In the genomic region with DNA sequence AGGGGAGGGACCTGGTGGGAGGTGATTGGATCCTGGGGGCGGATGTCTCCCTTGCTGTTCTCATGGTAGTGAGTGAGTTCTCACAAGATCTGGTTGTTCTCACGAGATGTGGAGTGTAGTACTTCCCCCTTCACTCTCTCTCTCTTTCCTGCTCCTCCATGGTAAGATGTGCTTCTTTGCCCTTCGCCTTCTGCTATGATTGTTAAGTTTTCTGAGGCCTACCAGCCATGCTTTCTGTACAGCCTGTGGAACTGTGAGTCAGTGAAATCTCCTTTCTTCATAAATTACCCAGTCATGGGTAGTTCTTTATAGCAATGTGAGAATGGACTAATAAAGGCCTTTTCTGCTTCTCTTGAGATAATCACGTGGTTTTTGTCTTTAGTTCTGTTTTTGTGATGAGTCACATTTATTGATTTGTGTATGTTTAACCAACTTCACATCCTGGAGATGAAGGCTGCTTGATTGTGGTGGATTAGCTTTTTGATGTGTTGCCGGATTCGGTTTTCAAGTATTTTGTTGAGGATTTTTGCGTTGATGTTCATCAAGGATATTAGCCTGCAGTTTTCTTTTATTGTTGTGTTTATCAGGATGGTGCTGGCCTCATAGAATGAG, we compare ENCODE assay signal across 9 cellular contexts. TPM values are rescaled to one million over a fixed set of nuclear protein-coding genes. Genes with fewer than 3 reads are reported as not detected.
A peak's percentile ranks its signal among the peaks of the same experiment; 100 is the strongest.
DNase-seq lines count a peak whose midpoint lies in the region; ATAC-seq and TF ChIP-seq lines count a peak whose summit lies in the region.
"Had no signal": no experiment of that assay in that cellular context is flagged by ENCODE, and none has a peak within 500 bp of the region (broad histone marks: within the 10 kb centered on the region; RNA-seq: fewer than 3 reads in every experiment).

No MANE protein-coding gene starts in this region.

- TF ChIP-seq POLR2A in gastroesophageal sphincter (IDR thresholded peaks at IDR 0.05): no peak

- H3K9me3 ChIP-seq in gastroesophageal sphincter: no peaks in the 10 kb centered on the region
- no peaks in the 10 kb centered on the region for H3K9me3 ChIP-seq in SK-N-SH

- no peak overlapping the region for H3K4me2 ChIP-seq in SK-N-SH

- H3K36me3 ChIP-seq in gastroesophageal sphincter (no peaks in the 10 kb centered on the region), SK-N-SH (replicated peaks in 1 of 2; ENCODE audit: control insufficient read depth in 1 of 2, insufficient read depth in 2 of 2, low read length in 1 of 2) (peaks cover 0 to 4% of the 10 kb centered on the region in 2 experiments)

- H4K20me1 ChIP-seq in SK-N-SH (ENCODE audit: insufficient read depth): no peaks in the 10 kb centered on the region

- H3K4me1 Mint-ChIP-seq in activated T-cell treated with anti-CD3 and anti-CD28 coated beads, Interleukin-2, amount 50 U/mL, for 24 hours (ENCODE audit: low read depth): peaks cover 73% of the 10 kb centered on the region
- H3K4me1 Mint-ChIP-seq in activated CD8-positive, alpha-beta T cell treated with anti-CD3 and anti-CD28 coated beads, Interleukin-2, amount 10 ng/mL, durations not matched to agents 7 days and 5 days (ENCODE audit: low read depth): peaks cover 35% of the 10 kb centered on the region

- TF ChIP-seq CTCF in gastroesophageal sphincter (IDR thresholded peaks at IDR 0.05) (no peak), SK-N-SH (IDR thresholded peaks at IDR 0.05) (no peak)

- H3K4me3 Mint-ChIP-seq in activated T-cell treated with anti-CD3 and anti-CD28 coated beads, Interleukin-2, amount 50 U/mL, for 24 hours: peak overlapping the region; percentile 47
- H3K4me3 Mint-ChIP-seq in activated CD8-positive, alpha-beta T cell treated with anti-CD3 and anti-CD28 coated beads, Interleukin-2, amount 10 ng/mL, durations not matched to agents 7 days and 5 days: no peak overlapping the region

- no peak for DNase-seq in activated T-cell treated with anti-CD3 and anti-CD28 coated beads, Interleukin-2, amount 50 U/mL, for 24 hours
- DNase-seq in activated T-cell treated with anti-CD3 and anti-CD28 coated beads for 4 hours: no peak
- peak; percentile 65 for DNase-seq in Jurkat, Clone E6-1 (ENCODE audit: low read depth, low spot score)
- DNase-seq in activated CD8-positive, alpha-beta T cell treated with anti-CD3 and anti-CD28 coated beads, Interleukin-2, amount 10 ng/mL, durations not matched to agents 7 days and 5 days: no peak
- peak; percentile 24 for DNase-seq in renal cortical epithelial cell (ENCODE audit: low read depth)
- no peak for DNase-seq in Ammon's horn (ENCODE audit: low spot score)
- no peak for DNase-seq in SK-N-SH

- 80 to 82% methylated on average over 7 of the region's 7 CpGs for WGBS in gastroesophageal sphincter (ENCODE audit: low coverage in 1 of 2), 2 donors
- WGBS in SK-N-SH (ENCODE audit: low lambda C conversion rate): 84% methylated on average over 7 of the region's 7 CpGs

- no peak overlapping the region for H2AFZ ChIP-seq in SK-N-SH (ENCODE audit: low read depth)

- CTCF ChIA-PET in activated CD8-positive, alpha-beta T cell treated with anti-CD3 and anti-CD28 coated beads, Interleukin-2, amount 10 ng/mL, durations not matched to agents 7 days and 5 days (lab: Charles Lee): interaction anchor here (0.6 to 3.8 kb wide), 2 partner anchors 13 to 741 kb away, joined by 3 to 34 read pairs; no protein-coding TSS in a partner anchor
- CTCF ChIA-PET in SK-N-SH (lab: Yijun Ruan, JAX): interaction anchor here (3.2 kb wide), 1 partner anchor 13 kb away, joined by 18 read pairs; no protein-coding TSS in a partner anchor

- H3K9ac ChIP-seq in SK-N-SH: no peak overlapping the region

- TF ChIP-seq EP300 in gastroesophageal sphincter (IDR thresholded peaks at IDR 0.05) (no peak), SK-N-SH (IDR thresholded peaks at IDR 0.05; ENCODE audit: borderline replicate concordance in 1 of 2, low read depth in 1 of 2, low read length in 1 of 2) (no peak)

- no peaks in the 10 kb centered on the region for H3K27me3 ChIP-seq in gastroesophageal sphincter
- H3K27me3 ChIP-seq in SK-N-SH (ENCODE audit: insufficient read depth): no peaks in the 10 kb centered on the region

- H3K4me3 ChIP-seq in Jurkat, Clone E6-1 (ENCODE audit: low read length): peak overlapping the region; percentile 28
- H3K4me3 ChIP-seq in gastroesophageal sphincter (no peak overlapping the region), SK-N-SH (ENCODE audit: low read depth in 2 of 2, low read length in 1 of 2) (no peak overlapping the region)

- no peaks in the 10 kb centered on the region for H3K27me3 Mint-ChIP-seq in activated T-cell treated with anti-CD3 and anti-CD28 coated beads, Interleukin-2, amount 50 U/mL, for 24 hours
- no peaks in the 10 kb centered on the region for H3K27me3 Mint-ChIP-seq in activated CD8-positive, alpha-beta T cell treated with anti-CD3 and anti-CD28 coated beads, Interleukin-2, amount 10 ng/mL, durations not matched to agents 7 days and 5 days (ENCODE audit: low read depth)

- TF ChIP-seq RAD21 in SK-N-SH (IDR thresholded peaks at IDR 0.05; ENCODE audit: low read length): no peak

- ATAC-seq in activated CD8-positive, alpha-beta T cell treated with anti-CD3 and anti-CD28 coated beads, Interleukin-2, amount 10 ng/mL, durations not matched to agents 7 days and 5 days: peak; percentile 67
- no peak for ATAC-seq in gastroesophageal sphincter
- ATAC-seq: sciatic nerve had no signal

- peaks cover 18% of the 10 kb centered on the region for H3K36me3 Mint-ChIP-seq in activated T-cell treated with anti-CD3 and anti-CD28 coated beads, Interleukin-2, amount 50 U/mL, for 24 hours (ENCODE audit: low read depth)
- H3K36me3 Mint-ChIP-seq in activated CD8-positive, alpha-beta T cell treated with anti-CD3 and anti-CD28 coated beads, Interleukin-2, amount 10 ng/mL, durations not matched to agents 7 days and 5 days (ENCODE audit: low read depth): peaks cover 40% of the 10 kb centered on the region

- peaks cover 11% of the 10 kb centered on the region for H3K9me3 Mint-ChIP-seq in activated T-cell treated with anti-CD3 and anti-CD28 coated beads, Interleukin-2, amount 50 U/mL, for 24 hours
- peaks cover 10% of the 10 kb centered on the region for H3K9me3 Mint-ChIP-seq in activated CD8-positive, alpha-beta T cell treated with anti-CD3 and anti-CD28 coated beads, Interleukin-2, amount 10 ng/mL, durations not matched to agents 7 days and 5 days (ENCODE audit: insufficient read depth)

- POLR2A ChIA-PET in activated CD8-positive, alpha-beta T cell treated with anti-CD3 and anti-CD28 coated beads, Interleukin-2, amount 10 ng/mL, durations not matched to agents 7 days and 5 days (lab: Charles Lee): no interaction called here
- POLR2A ChIA-PET in SK-N-SH (lab: Yijun Ruan, JAX): no interaction called here

- peaks cover 0 to 15% (median 3%) of the 10 kb centered on the region in 3 donors for H3K4me1 ChIP-seq in gastroesophageal sphincter
- H3K4me1 ChIP-seq in SK-N-SH (ENCODE audit: control insufficient read depth in 1 of 2, insufficient read depth in 2 of 2, low read depth in 1 of 2, low read length in 1 of 2): no peaks in the 10 kb centered on the region

- no peaks in the 10 kb centered on the region for H3F3A ChIP-seq in SK-N-SH (replicated peaks; ENCODE audit: insufficient read depth)

- H3K79me2 ChIP-seq in SK-N-SH (ENCODE audit: insufficient read depth): peaks cover 22% of the 10 kb centered on the region

- H3K9me2 ChIP-seq in SK-N-SH: no peaks in the 10 kb centered on the region

- H3K27ac Mint-ChIP-seq in activated T-cell treated with anti-CD3 and anti-CD28 coated beads, Interleukin-2, amount 50 U/mL, for 24 hours: peak overlapping the region; percentile 82
- peak overlapping the region; percentile 50 for H3K27ac Mint-ChIP-seq in activated CD8-positive, alpha-beta T cell treated with anti-CD3 and anti-CD28 coated beads, Interleukin-2, amount 10 ng/mL, durations not matched to agents 7 days and 5 days

- no peak overlapping the region for H3K27ac ChIP-seq in gastroesophageal sphincter
- no peak overlapping the region for H3K27ac ChIP-seq in SK-N-SH (ENCODE audit: low read depth in 2 of 2, low read length in 1 of 2)

TF ChIP-seq in SK-N-SH, 30 proteins besides CTCF, POLR2A, EP300 and RAD21:
- TF ChIP-seq RFX5 (IDR thresholded peaks at IDR 0.05; ENCODE audit: low read length) (no peak), FOSL2 (IDR thresholded peaks at IDR 0.05; ENCODE audit: borderline replicate concordance, low read depth) (no peak), EZH2phosphoT487 (IDR thresholded peaks at IDR 0.05; ENCODE audit: borderline replicate concordance, low read depth) (no peak)

RNA-seq across cellular contexts. Expression of a gene that starts 45.5 kb away (rescaled TPM):
- polyA plus RNA-seq in Jurkat, Clone E6-1 (2012; ENCODE audit: insufficient read depth, insufficient read length): 19.1 TPM
- 10 to 100 TPM; 38.2 to 44.2 TPM for total RNA-seq in activated CD8-positive, alpha-beta T cell treated with anti-CD3 and anti-CD28 coated beads, Interleukin-2, amount 10 ng/mL, durations not matched to agents 7 days and 5 days
- total RNA-seq in renal cortical epithelial cell (63.7 and 79.2 TPM in 2 replicates), gastroesophageal sphincter (100 to 1,000 TPM in 1 of 4 donors, 10 to 100 TPM in 3; 31.2 to 115 (median 62.5) TPM)
- polyA plus RNA-seq in SK-N-SH (2012; rRNA removed): 7.2 and 10.5 TPM in 2 replicates
- 9.5 and 11.1 TPM in 2 replicates for polyA plus RNA-seq in SK-N-SH (2012; cell fraction: cytosol; rRNA removed)
- polyA plus RNA-seq in SK-N-SH (2012; cell fraction: nucleus; rRNA removed): 9.6 and 9.8 TPM in 2 replicates

Comparison
In these comparisons a context has a peak if more than half of its experiments do, and no peak if none do; other contexts are left out.
1. DNase-seq: peak in Jurkat, Clone E6-1 (single experiment) and renal cortical epithelial cell (single experiment); none in activated T-cell treated with anti-CD3 and anti-CD28 coated beads, Interleukin-2, amount 50 U/mL, for 24 hours (single experiment), activated T-cell treated with anti-CD3 and anti-CD28 coated beads for 4 hours (single experiment), activated CD8-positive, alpha-beta T cell treated with anti-CD3 and anti-CD28 coated beads, Interleukin-2, amount 10 ng/mL, durations not matched to agents 7 days and 5 days (single experiment), Ammon's horn (single experiment) and SK-N-SH (single experiment).